26 cellular contexts compared by ENCODE assay signal in genomic region chr1:151998611-151999362, GRCh38. TPM values are rescaled to one million over a fixed set of nuclear protein-coding genes. Genes with fewer than 3 reads are reported as not detected.
A peak's percentile ranks its signal among the peaks of the same experiment; 100 is the strongest.
DNase-seq lines count a peak whose midpoint lies in the region; ATAC-seq, FAIRE-seq and TF ChIP-seq lines count a peak whose summit lies in the region.
"Had no signal": no experiment of that assay in that cellular context is flagged by ENCODE, and none has a peak within 500 bp of the region (broad histone marks: within the 10 kb centered on the region; RNA-seq: fewer than 3 reads in every experiment).

No MANE protein-coding gene starts in this region.

- H3K4me1 Mint-ChIP-seq in astrocyte (ENCODE audit: low read depth, unreplicated experiment), result peaks cover 50% of the 10 kb centered on the region

- H2AFZ ChIP-seq in astrocyte (ENCODE audit: low read depth, low read length) (no peak overlapping the region), hepatocyte (no peak overlapping the region)

- H3K79me2 ChIP-seq in astrocyte (ENCODE audit: insufficient read depth, low read length), result no peaks in the 10 kb centered on the region
- H3K79me2 ChIP-seq in hepatocyte, result peaks cover 3% of the 10 kb centered on the region

- H3K4me1 ChIP-seq in astrocyte (ENCODE audit: insufficient read depth, low read length), result peaks cover 26% of the 10 kb centered on the region
- H3K4me1 ChIP-seq in hepatocyte (ENCODE audit: insufficient read depth), result peaks cover 31% of the 10 kb centered on the region
- H3K4me1 ChIP-seq in right atrium auricular region, result peaks cover 0 to 20% of the 10 kb centered on the region in 2 donors

- H3K9ac ChIP-seq in astrocyte (ENCODE audit: low read length), result no peak overlapping the region
- H3K9ac ChIP-seq: KMS-11 had no signal

- no peak overlapping the region for H3K27ac ChIP-seq in astrocyte (ENCODE audit: low read depth, low read length)
- H3K27ac ChIP-seq in hepatocyte, result peak overlapping the region; percentile 84
- H3K27ac ChIP-seq in right atrium auricular region, result no peak overlapping the region
- H3K27ac ChIP-seq: brain microvascular endothelial cell, coronary artery, KMS-11, testis had no signal

- H3K9me3 ChIP-seq in astrocyte (ENCODE audit: insufficient read depth, low read depth, low read length) (peaks cover 3% of the 10 kb centered on the region), hepatocyte (ENCODE audit: low read depth) (no peaks in the 10 kb centered on the region), right atrium auricular region (no peaks in the 10 kb centered on the region)
- H3K9me3 ChIP-seq: testis had no signal

- H3K4me2 ChIP-seq in astrocyte (ENCODE audit: low read length) (no peak overlapping the region), hepatocyte (peak overlapping the region; percentile 18)
- H3K4me2 ChIP-seq: KMS-11 had no signal

- no peak overlapping the region for H3K4me3 Mint-ChIP-seq in astrocyte (ENCODE audit: unreplicated experiment)
- H3K4me3 Mint-ChIP-seq: activated CD4-positive, alpha-beta T cell treated with anti-CD3 and anti-CD28 coated beads, Interleukin-2, amount 10 ng/mL, durations not matched to agents 24 days and 14 days; natural killer cell had no signal

- no peak for ATAC-seq in HG03139 (IDR thresholded peaks at IDR 0.05; ENCODE audit: unreplicated experiment)
- ATAC-seq: natural killer cell, sciatic nerve had no signal

- no peaks in the 10 kb centered on the region for H3K36me3 ChIP-seq in astrocyte (ENCODE audit: insufficient read depth, low read length)
- no peaks in the 10 kb centered on the region for H3K36me3 ChIP-seq in hepatocyte (replicated peaks; ENCODE audit: insufficient read depth, low read depth)
- no peaks in the 10 kb centered on the region for H3K36me3 ChIP-seq in right atrium auricular region
- H3K36me3 ChIP-seq: brain microvascular endothelial cell had no signal

- H4K20me1 ChIP-seq in astrocyte (ENCODE audit: insufficient read depth, low read length) (no peaks in the 10 kb centered on the region), hepatocyte (ENCODE audit: insufficient read depth, poor library complexity, severe bottlenecking) (no peaks in the 10 kb centered on the region)

- H3K9me3 Mint-ChIP-seq in astrocyte (ENCODE audit: unreplicated experiment), result peaks cover 2% of the 10 kb centered on the region
- H3K9me3 Mint-ChIP-seq: activated CD4-positive, alpha-beta T cell treated with anti-CD3 and anti-CD28 coated beads, Interleukin-2, amount 10 ng/mL, durations not matched to agents 24 days and 14 days; natural killer cell had no signal

- H3K36me3 Mint-ChIP-seq in astrocyte (ENCODE audit: low read depth, unreplicated experiment), result no peaks in the 10 kb centered on the region
- H3K36me3 Mint-ChIP-seq: natural killer cell had no signal

- no peaks in the 10 kb centered on the region for H3K27me3 Mint-ChIP-seq in astrocyte (ENCODE audit: low read depth, unreplicated experiment)

- H3K27me3 ChIP-seq in astrocyte (ENCODE audit: insufficient read depth, low read length), result peaks cover 8% of the 10 kb centered on the region
- no peaks in the 10 kb centered on the region for H3K27me3 ChIP-seq in hepatocyte
- H3K27me3 ChIP-seq in right atrium auricular region, result no peaks in the 10 kb centered on the region
- H3K27me3 ChIP-seq: brain microvascular endothelial cell, testis had no signal

- no peak overlapping the region for H3K4me3 ChIP-seq in astrocyte (ENCODE audit: insufficient read depth, low read depth, low read length)
- H3K4me3 ChIP-seq in hepatocyte, result no peak overlapping the region
- no peak overlapping the region for H3K4me3 ChIP-seq in right atrium auricular region
- H3K4me3 ChIP-seq: coronary artery, testis had no signal

- H3K27ac Mint-ChIP-seq in astrocyte (ENCODE audit: unreplicated experiment), result peak overlapping the region; percentile 79
- H3K27ac Mint-ChIP-seq: activated CD4-positive, alpha-beta T cell treated with anti-CD3 and anti-CD28 coated beads, Interleukin-2, amount 10 ng/mL, durations not matched to agents 24 days and 14 days; natural killer cell had no signal

- H3K9me2 ChIP-seq in hepatocyte (replicated peaks; ENCODE audit: insufficient read depth), result no peaks in the 10 kb centered on the region

- TF ChIP-seq CTCF in astrocyte (IDR thresholded peaks at IDR 0.05; ENCODE audit: insufficient read depth, low read depth, low read length) (no peak), hepatocyte (IDR thresholded peaks at IDR 0.05; ENCODE audit: poor library complexity) (no peak), right atrium auricular region (IDR thresholded peaks at IDR 0.05) (no peak)

- FAIRE-seq in astrocyte (lab: Jason Lieb, UNC), result no peak
- FAIRE-seq: D721Med, endometrium, kidney had no signal

- DNase-seq in A172 (ENCODE audit: low spot score) (peak; percentile 54), HT-29 (ENCODE audit: low spot score) (peak; percentile 83), astrocyte (ENCODE audit: low read depth) (no peak), hepatocyte (ENCODE audit: low spot score) (peak; percentile 62), 8988T (no peak), right atrium auricular region (ENCODE audit: low spot score) (no peak), NCI-H748 treated with DMSO at 0.1 percent for 48 hours (lab: John Stamatoyannopoulos, UW) (no peak)
- DNase-seq: activated CD4-positive, alpha-beta T cell treated with anti-CD3 and anti-CD28 coated beads, Interleukin-2, amount 10 ng/mL, durations not matched to agents 24 days and 14 days; activated CD8-positive, alpha-beta memory T cell treated with anti-CD3 and anti-CD28 coated beads, Interleukin-2, amount 50 U/mL, for 48 hours; activated effector memory CD4-positive, alpha-beta T cell treated with Interleukin-2 at 50 U/mL for 16 hours; brain microvascular endothelial cell; C1 segment of cervical spinal cord; foreskin melanocyte; kidney; mesendoderm; natural killer cell; NCI-H1092; NCI-H510A treated with DMSO at 0.1 percent for 48 hours; SHP77; testis had no signal

RNA-seq across cellular contexts. Expression of gene S100A10, which starts 5.1 kb away (rescaled TPM):
- 760 and 801 TPM in 2 replicates for total RNA-seq in A172 (2014; rRNA removed; shearing (Covaris generic))
- total RNA-seq in HT-29 (2014; rRNA removed; shearing (Covaris generic)), result 279 and 305 TPM in 2 replicates
- total RNA-seq in astrocyte, result 1,137 and 1,257 TPM in 2 replicates
- 408 and 485 TPM in 2 replicates for total RNA-seq in hepatocyte
- 3,367 and 3,493 TPM in 2 replicates for polyA plus RNA-seq in hepatocyte
- total RNA-seq in right atrium auricular region, result 100 to 1,000 TPM in 1 of 2 donors, 10 to 100 TPM in 1; 75.2 to 116 TPM

RNA-seq across cellular contexts. Expression of gene S100A11, which starts 38.0 kb away (rescaled TPM):
- total RNA-seq in A172 (2014; rRNA removed; shearing (Covaris generic)), result 517 and 658 TPM in 2 replicates
- total RNA-seq in HT-29 (2014; rRNA removed; shearing (Covaris generic)), result 326 and 331 TPM in 2 replicates
- total RNA-seq in astrocyte, result 1,415 and 1,482 TPM in 2 replicates
- total RNA-seq in hepatocyte, result 258 and 295 TPM in 2 replicates
- polyA plus RNA-seq in hepatocyte, result 1,491 and 1,531 TPM in 2 replicates
- 100 to 1,000 TPM in 1 of 2 donors, 10 to 100 TPM in 1; 59.0 to 172 TPM for total RNA-seq in right atrium auricular region

Comparison
In these comparisons a context has a peak if more than half of its experiments do, and no peak if none do; other contexts are left out.
1. DNase-seq: peak in A172 (single experiment), HT-29 (single experiment) and hepatocyte (single experiment); none in astrocyte (single experiment), 8988T (single experiment), right atrium auricular region (single experiment) and NCI-H748 treated with DMSO at 0.1 percent for 48 hours (single experiment).